Comparison of ENCODE assay signal across 9 cellular contexts in the genomic region with DNA sequence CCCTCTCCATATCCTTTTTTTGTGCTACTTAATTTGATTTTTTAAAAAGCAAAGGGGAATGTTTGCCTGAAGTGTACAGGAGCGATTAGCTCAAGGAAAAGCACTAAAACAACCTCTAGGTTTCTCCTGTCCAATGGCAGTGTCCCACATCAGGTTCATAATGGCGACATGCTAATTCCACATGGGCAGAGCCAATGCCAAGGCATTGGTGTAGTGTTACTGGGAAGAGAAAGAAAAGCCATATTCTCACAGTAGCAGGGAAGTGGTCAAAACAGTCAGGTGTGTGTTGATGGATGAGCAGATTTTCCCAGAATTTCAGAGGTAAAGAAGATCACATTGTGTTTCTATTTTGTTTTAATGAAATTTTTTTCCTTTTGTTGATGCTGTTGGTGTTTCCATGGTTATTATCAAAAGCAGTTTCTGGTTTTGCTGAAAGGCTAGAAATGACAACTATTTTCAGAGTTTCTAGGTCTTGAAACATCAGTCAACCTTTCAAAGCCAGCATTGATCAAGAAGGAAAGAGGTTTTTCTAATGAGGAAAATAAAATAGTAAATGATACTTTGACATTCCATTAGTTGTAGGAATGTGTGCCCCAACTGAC.
DNase-seq lines count a peak whose midpoint lies in the region; TF ChIP-seq lines count a peak whose summit lies in the region.
"Had no signal": no experiment of that assay in that cellular context is flagged by ENCODE, and none has a peak within 500 bp of the region (broad histone marks: within the 10 kb centered on the region; RNA-seq: fewer than 3 reads in every experiment).

No MANE protein-coding gene starts in this region.

- peaks cover 15% of the 10 kb centered on the region for H3K4me1 Mint-ChIP-seq in Caco-2 (ENCODE audit: low read depth, unreplicated experiment)
- peaks cover 69% of the 10 kb centered on the region for H3K4me1 Mint-ChIP-seq in activated T-helper 2 cell treated with anti-CD3 and anti-CD28 coated beads, Interferon-gamma antibody, Interleukin-2, Interleukin-4, amounts not matched to agents 10 μg/mL and 5 μg/mL and 100 μg/mL, durations not matched to agents 14 hours and 24 hours and 36 hours (ENCODE audit: low read depth)

- peak overlapping the region; percentile 53 for H3K27ac Mint-ChIP-seq in Caco-2 (ENCODE audit: unreplicated experiment)
- no peak overlapping the region for H3K27ac Mint-ChIP-seq in activated T-helper 2 cell treated with anti-CD3 and anti-CD28 coated beads, Interferon-gamma antibody, Interleukin-2, Interleukin-4, amounts not matched to agents 10 μg/mL and 5 μg/mL and 100 μg/mL, durations not matched to agents 14 hours and 24 hours and 36 hours
- H3K27ac Mint-ChIP-seq: activated CD8-positive, alpha-beta T cell treated with anti-CD3 and anti-CD28 coated beads for 36 hours had no signal

- TF ChIP-seq CTCF in Caco-2 (IDR thresholded peaks at IDR 0.05; ENCODE audit: insufficient read depth in 1 of 2, low read depth in 1 of 2, low read length in 1 of 2, severe bottlenecking in 1 of 2, unreplicated experiment in 1 of 2) (no peak), choroid plexus epithelial cell (conservative IDR thresholded peaks at IDR 0.05; ENCODE audit: low read depth, low read length) (no peak)

- H3K27me3 Mint-ChIP-seq in Caco-2 (ENCODE audit: insufficient read depth, unreplicated experiment): no peaks in the 10 kb centered on the region
- no peaks in the 10 kb centered on the region for H3K27me3 Mint-ChIP-seq in activated T-helper 2 cell treated with anti-CD3 and anti-CD28 coated beads, Interferon-gamma antibody, Interleukin-2, Interleukin-4, amounts not matched to agents 10 μg/mL and 5 μg/mL and 100 μg/mL, durations not matched to agents 14 hours and 24 hours and 36 hours (ENCODE audit: low read depth)

- POLR2A ChIA-PET in Caco-2 (lab: Charles Lee): no interaction called here

- peaks cover 41% of the 10 kb centered on the region for H3K4me1 ChIP-seq in Caco-2

- peaks cover 17% of the 10 kb centered on the region for H3K36me3 Mint-ChIP-seq in Caco-2 (ENCODE audit: insufficient read depth, unreplicated experiment)
- peaks cover 2% of the 10 kb centered on the region for H3K36me3 Mint-ChIP-seq in activated T-helper 2 cell treated with anti-CD3 and anti-CD28 coated beads, Interferon-gamma antibody, Interleukin-2, Interleukin-4, amounts not matched to agents 10 μg/mL and 5 μg/mL and 100 μg/mL, durations not matched to agents 14 hours and 24 hours and 36 hours (ENCODE audit: low read depth)

- H3K27me3 ChIP-seq in Caco-2 (replicated peaks; ENCODE audit: control insufficient read depth, insufficient read depth, low read length): no peaks in the 10 kb centered on the region

- H3K4me3 Mint-ChIP-seq in Caco-2 (ENCODE audit: unreplicated experiment): no peak overlapping the region
- no peak overlapping the region for H3K4me3 Mint-ChIP-seq in activated T-helper 2 cell treated with anti-CD3 and anti-CD28 coated beads, Interferon-gamma antibody, Interleukin-2, Interleukin-4, amounts not matched to agents 10 μg/mL and 5 μg/mL and 100 μg/mL, durations not matched to agents 14 hours and 24 hours and 36 hours (ENCODE audit: low read depth)
- H3K4me3 Mint-ChIP-seq: activated CD8-positive, alpha-beta T cell treated with anti-CD3 and anti-CD28 coated beads for 36 hours had no signal

- H3K9me3 ChIP-seq in Caco-2: no peaks in the 10 kb centered on the region

- DNase-seq in Caco-2 (no peak), NCI-H146 treated with DMSO at 0.1 percent for 48 hours (lab: John Stamatoyannopoulos, UW; ENCODE audit: unreplicated experiment) (peak; percentile 45), choroid plexus epithelial cell (ENCODE audit: low read depth) (peak; percentile 63), myocyte (ENCODE audit: low read depth) (peak; percentile 65), OCI-M2 (lab: John Stamatoyannopoulos, UW; ENCODE audit: unreplicated experiment) (no peak), SHP77 treated with DMSO at 0.1 percent for 48 hours (lab: John Stamatoyannopoulos, UW) (no peak)
- DNase-seq in activated CD4-positive, CD25-positive, alpha-beta regulatory T cell (lab: John Stamatoyannopoulos, UW): no peak
- DNase-seq in activated T-helper 2 cell treated with anti-CD3 and anti-CD28 coated beads, Interferon-gamma antibody, Interleukin-2, Interleukin-4, amounts not matched to agents 10 μg/mL and 5 μg/mL and 100 μg/mL, durations not matched to agents 14 hours and 24 hours and 36 hours (ENCODE audit: low spot score): no peak
- DNase-seq: activated CD8-positive, alpha-beta T cell treated with anti-CD3 and anti-CD28 coated beads for 36 hours had no signal

- no peak overlapping the region for H3K4me3 ChIP-seq in Caco-2 (ENCODE audit: low read depth, low read length)
- no peak overlapping the region for H3K4me3 ChIP-seq in choroid plexus epithelial cell (ENCODE audit: low read depth, low read length)

- CTCF ChIA-PET in Caco-2 (lab: Charles Lee): no interaction called here

- BruUV-seq in Caco-2 (replicated peaks; lab: Mats Ljungman, UMichigan): no TSS peak

- intact Hi-C loops in Caco-2 (cut with micrococcal nuclease; ENCODE audit: unreplicated experiment): no loop called here
- intact Hi-C loops in activated T-helper 2 cell treated with anti-CD3 and anti-CD28 coated beads, Interferon-gamma antibody, Interleukin-2, Interleukin-4, amounts not matched to agents 10 μg/mL and 5 μg/mL and 100 μg/mL, durations not matched to agents 14 hours and 24 hours and 36 hours (cut with micrococcal nuclease): loop anchor here (5.0 to 10.0 kb wide), 4 partner anchors 43 to 488 kb away; partner anchors contain the start of gene TMEM212

- no peaks in the 10 kb centered on the region for H3K9me3 Mint-ChIP-seq in Caco-2 (ENCODE audit: unreplicated experiment)
- no peaks in the 10 kb centered on the region for H3K9me3 Mint-ChIP-seq in activated T-helper 2 cell treated with anti-CD3 and anti-CD28 coated beads, Interferon-gamma antibody, Interleukin-2, Interleukin-4, amounts not matched to agents 10 μg/mL and 5 μg/mL and 100 μg/mL, durations not matched to agents 14 hours and 24 hours and 36 hours
- H3K9me3 Mint-ChIP-seq: activated CD8-positive, alpha-beta T cell treated with anti-CD3 and anti-CD28 coated beads for 36 hours had no signal

- H3K36me3 ChIP-seq in Caco-2 (ENCODE audit: control insufficient read depth, insufficient read depth, low read length): no peaks in the 10 kb centered on the region

Comparison
In these comparisons a context has a peak if more than half of its experiments do, and no peak if none do; other contexts are left out.
1. DNase-seq: peak in NCI-H146 treated with DMSO at 0.1 percent for 48 hours (single experiment), choroid plexus epithelial cell (single experiment) and myocyte (single experiment); none in Caco-2 (0 of 2), OCI-M2 (single experiment), activated CD4-positive, CD25-positive, alpha-beta regulatory T cell (0 of 4), SHP77 treated with DMSO at 0.1 percent for 48 hours (single experiment) and activated T-helper 2 cell treated with anti-CD3 and anti-CD28 coated beads, Interferon-gamma antibody, Interleukin-2, Interleukin-4, amounts not matched to agents 10 μg/mL and 5 μg/mL and 100 μg/mL, durations not matched to agents 14 hours and 24 hours and 36 hours (single experiment).